Comparison of ENCODE assay signal across 11 cellular contexts in the genomic region with DNA sequence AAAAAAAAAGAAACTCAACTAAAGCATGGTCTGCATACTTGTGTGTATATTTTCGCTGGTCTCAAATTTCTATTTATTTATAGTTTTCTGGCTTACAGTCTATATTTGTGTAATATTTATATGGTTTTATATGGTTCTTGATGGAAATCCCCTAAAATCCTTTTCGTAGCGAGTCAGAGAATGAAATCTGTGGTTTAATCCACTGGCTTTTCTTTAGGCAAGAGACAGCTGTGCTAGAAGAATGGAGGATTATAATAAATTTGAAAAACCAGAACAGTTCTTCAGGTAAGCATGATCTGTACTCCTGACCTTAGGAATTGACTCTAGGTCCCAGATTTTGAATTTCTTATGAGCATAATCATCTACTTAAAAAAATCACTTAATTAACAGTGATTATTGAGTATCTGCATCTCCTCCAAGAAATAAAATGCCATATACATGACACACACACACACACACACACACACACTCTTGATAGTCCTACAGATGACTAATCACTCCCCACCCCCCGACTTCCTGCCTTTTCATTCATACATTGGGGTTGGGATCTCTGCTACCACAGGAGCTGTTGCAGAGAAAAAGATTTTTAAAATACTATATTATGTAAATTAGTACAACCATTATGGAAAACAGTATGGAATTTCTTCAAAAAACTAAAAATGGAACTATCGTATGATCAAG.
A peak's percentile ranks its signal among the peaks of the same experiment; 100 is the strongest.
DNase-seq lines count a peak whose midpoint lies in the region; ATAC-seq and TF ChIP-seq lines count a peak whose summit lies in the region.
"Had no signal": no experiment of that assay in that cellular context is flagged by ENCODE, and none has a peak within 500 bp of the region (broad histone marks: within the 10 kb centered on the region; RNA-seq: fewer than 3 reads in every experiment).

No MANE protein-coding gene starts in this region.

- in situ Hi-C loops in IMR-90 (cut with MboI; ENCODE audit: low sequenced_read_pairs), result no loop called here
- in situ Hi-C loops in GM13976 (cut with MboI; ENCODE audit: low sequenced_read_pairs, unreplicated experiment), result no loop called here

- no peaks in the 10 kb centered on the region for H3K36me3 ChIP-seq in IMR-90 (ENCODE audit: control insufficient read depth, insufficient read depth, low read length)

- no peak overlapping the region; the same call in 1 of the 2 replicates for H2AK5ac ChIP-seq in IMR-90 (ENCODE audit: low read depth, low read length)
- H2AK5ac ChIP-seq in H9 (ENCODE audit: insufficient read length, low read length), result no peak overlapping the region

- no peak overlapping the region; a peak in 1 of 7 replicates for H3K27ac Mint-ChIP-seq in H9
- H3K27ac Mint-ChIP-seq: activated naive CD8-positive, alpha-beta T cell had no signal

- H3T11ph ChIP-seq in H9 (ENCODE audit: low read length), result no peak overlapping the region

- H3K27ac ChIP-seq in IMR-90 (ENCODE audit: insufficient read depth, low read length) (peak overlapping the region; percentile 27; the same call in 1 of the 2 replicates), H9 (ENCODE audit: insufficient read length, low read depth, low read length) (no peak overlapping the region)

- H3K23ac ChIP-seq in IMR-90 (ENCODE audit: low read depth, low read length) (peak overlapping the region; percentile 32; the same call in 1 of the 2 replicates), H9 (ENCODE audit: insufficient read length, low read depth, low read length) (no peak overlapping the region)

- no peaks in the 10 kb centered on the region for H3K23me2 ChIP-seq in H9 (ENCODE audit: insufficient read length, low read depth, low read length, poor library complexity, severe bottlenecking)

- H3K4me1 ChIP-seq in IMR-90 (ENCODE audit: control insufficient read depth, insufficient read depth, low read length) (peaks cover 17% of the 10 kb centered on the region), H9 (ENCODE audit: insufficient read depth, low read length) (peaks cover under 1% of the 10 kb centered on the region)

- peak overlapping the region; percentile 68; the same call in 1 of the 2 replicates for H3K18ac ChIP-seq in IMR-90 (ENCODE audit: low read depth, low read length)
- no peak overlapping the region for H3K18ac ChIP-seq in H9 (ENCODE audit: insufficient read length, low read depth, low read length)

- dilution Hi-C loops in IMR-90 (cut with HindIII; ENCODE audit: low sequenced_read_pairs, unreplicated experiment), result no loop called here

- no TSS peak for BruUV-seq in IMR-90 (replicated peaks; lab: Mats Ljungman, UMichigan)

- H2BK15ac ChIP-seq in IMR-90 (ENCODE audit: low read depth, low read length), result peak overlapping the region; percentile 96; the same call in 1 of the 3 replicates
- no peak overlapping the region for H2BK15ac ChIP-seq in H9 (ENCODE audit: low read depth, low read length)

- H3K9ac ChIP-seq in IMR-90 (ENCODE audit: low read depth, low read length) (no peak overlapping the region), H9 (ENCODE audit: extremely low read depth, insufficient read length, low read length) (no peak overlapping the region)

- H3K4me3 Mint-ChIP-seq in H9, result no peak overlapping the region
- H3K4me3 Mint-ChIP-seq: activated naive CD8-positive, alpha-beta T cell had no signal

- no peaks in the 10 kb centered on the region for H3K9me3 ChIP-seq in IMR-90 (ENCODE audit: control insufficient read depth, insufficient read depth, low read length)
- no peaks in the 10 kb centered on the region for H3K9me3 ChIP-seq in H9 (ENCODE audit: control insufficient read depth, low read depth, low read length)
- H3K9me3 ChIP-seq: mucosa of descending colon had no signal

- intact Hi-C loops in IMR-90 (cut with micrococcal nuclease), result no loop called here

- H3K4me2 ChIP-seq in IMR-90 (ENCODE audit: low read depth, low read length), result no peak overlapping the region; the same call in 1 of the 2 replicates
- no peak overlapping the region for H3K4me2 ChIP-seq in H9 (ENCODE audit: insufficient read depth, insufficient read length, low read length)

- peak; percentile 58 for ATAC-seq in IMR-90 (ENCODE audit: low read depth)
- no peak for ATAC-seq in HG02884 (IDR thresholded peaks at IDR 0.05; ENCODE audit: unreplicated experiment)
- ATAC-seq: mucosa of descending colon had no signal

- H4K8ac ChIP-seq in IMR-90 (ENCODE audit: low read depth in 2 of 2, low read length in 2 of 2) (peak overlapping the region; percentile 86 to 91; a peak in 3 of 4 replicates), H9 (replicated peaks; ENCODE audit: insufficient read length, low read depth, low read length) (no peak overlapping the region)

- H4K5ac ChIP-seq in IMR-90 (ENCODE audit: low read depth, low read length) (peak overlapping the region; percentile 65; the same call in 1 of the 2 replicates), H9 (ENCODE audit: insufficient read length, low read depth, low read length) (no peak overlapping the region)

- H3K4ac ChIP-seq in IMR-90 (ENCODE audit: low read depth, low read length) (peak overlapping the region; percentile 88; the same call in 1 of the 2 replicates), H9 (ENCODE audit: low read depth, low read length) (no peak overlapping the region)

- no peaks in the 10 kb centered on the region for H4K20me1 ChIP-seq in IMR-90 (ENCODE audit: insufficient read depth, low read length)
- H4K20me1 ChIP-seq in H9 (ENCODE audit: control insufficient read depth, insufficient read depth, insufficient read length), result no peaks in the 10 kb centered on the region

- H3K56ac ChIP-seq in IMR-90 (ENCODE audit: extremely low read depth, insufficient read depth, low read length), result no peak overlapping the region
- no peak overlapping the region for H3K56ac ChIP-seq in H9 (ENCODE audit: insufficient read length, low read depth, low read length)

- POLR2A ChIA-PET in IMR-90 (lab: Charles Lee; ENCODE audit: unreplicated experiment), result interaction anchor here (0.6 kb wide), 1 partner anchor 202 kb away, joined by 3 read pairs; no protein-coding TSS in a partner anchor

- 0% methylated on average over 1 of the region's 5 CpGs; no CpG with 5 or more reads in 1 of the 2 experiments for WGBS in IMR-90 (ENCODE audit: extremely low coverage in 2 of 2, insufficient read length in 1 of 2), 2 experiments
- no CpG with 5 or more reads among the region's 5 CpGs for WGBS in H9 (ENCODE audit: extremely low coverage, insufficient read length, low lambda C conversion rate)

- H3K79me2 ChIP-seq in H9 (ENCODE audit: insufficient read depth, low read length), result no peaks in the 10 kb centered on the region

- no peak overlapping the region for H3K4me3 ChIP-seq in IMR-90 (ENCODE audit: insufficient read depth, low read depth, low read length)
- H3K4me3 ChIP-seq: mucosa of descending colon had no signal

- H3K79me1 ChIP-seq in IMR-90 (ENCODE audit: low read depth in 1 of 2, low read length in 2 of 2) (peaks cover 23 to 37% of the 10 kb centered on the region in 2 experiments; a peak in 3 of 4 replicates), H9 (ENCODE audit: insufficient read depth, low read depth, low read length, poor library complexity, severe bottlenecking) (no peaks in the 10 kb centered on the region)

- H2BK20ac ChIP-seq in IMR-90 (ENCODE audit: low read depth, low read length), result peak overlapping the region; percentile 94; the same call in 1 of the 2 replicates
- H2BK20ac ChIP-seq in H9 (ENCODE audit: low read depth, low read length, poor library complexity, severe bottlenecking), result no peak overlapping the region

- CTCF ChIA-PET in IMR-90 (lab: Yijun Ruan, JAX), result interaction anchor here (0.5 to 0.6 kb wide), 2 partner anchors 47 to 376 kb away, joined by 3 read pairs; no protein-coding TSS in a partner anchor

- peaks cover 10% of the 10 kb centered on the region for H3K9me1 ChIP-seq in IMR-90 (ENCODE audit: insufficient read depth, low read length)

- H3K27me3 Mint-ChIP-seq in H9 (ENCODE audit: low read depth), result no peaks in the 10 kb centered on the region
- H3K27me3 Mint-ChIP-seq: activated naive CD8-positive, alpha-beta T cell had no signal

- no peak overlapping the region for H2AK9ac ChIP-seq in IMR-90 (replicated peaks; ENCODE audit: low read depth, low read length, poor library complexity)

- H2AFZ ChIP-seq in IMR-90 (replicated peaks; ENCODE audit: low read length, poor library complexity) (no peak overlapping the region), H9 (ENCODE audit: low read length) (no peak overlapping the region)

- H3K9me3 Mint-ChIP-seq in H9, result no peaks in the 10 kb centered on the region

- H2BK120ac ChIP-seq in IMR-90 (ENCODE audit: low read depth, low read length) (peak overlapping the region; percentile 92; the same call in 1 of the 2 replicates), H9 (ENCODE audit: low read depth, low read length, poor library complexity, severe bottlenecking) (no peak overlapping the region)

- no peak overlapping the region for H4K91ac ChIP-seq in IMR-90 (ENCODE audit: insufficient read depth, low read depth, low read length)
- H4K91ac ChIP-seq in H9 (ENCODE audit: insufficient read length, low read depth, low read length), result no peak overlapping the region

- TF ChIP-seq POLR2A in IMR-90 (IDR thresholded peaks at IDR 0.05; ENCODE audit: low read depth, low read length), result no peak

- peaks cover 11 to 15% of the 10 kb centered on the region in 2 experiments for H3K4me1 Mint-ChIP-seq in H9

- TF ChIP-seq CTCF in IMR-90 (conservative IDR thresholded peaks at IDR 0.05; ENCODE audit: low read depth, low read length) (no peak), H9 (conservative IDR thresholded peaks at IDR 0.05) (no peak), GM13976 (IDR thresholded peaks at IDR 0.05; ENCODE audit: borderline replicate concordance, control extremely low read depth, extremely low read depth, insufficient read depth, missing control alignments) (no peak)

- H3K14ac ChIP-seq in IMR-90 (replicated peaks; ENCODE audit: low read depth, low read length) (no peak overlapping the region; the same call in 1 of the 2 replicates), H9 (ENCODE audit: insufficient read depth, low read length) (no peak overlapping the region)

- H2BK12ac ChIP-seq in H9 (ENCODE audit: insufficient read length, low read depth, low read length), result no peak overlapping the region

- H2BK5ac ChIP-seq in IMR-90 (ENCODE audit: low read depth, low read length, poor library complexity, severe bottlenecking) (peak overlapping the region; percentile 100), H9 (ENCODE audit: insufficient read length, low read length) (no peak overlapping the region)

- DNase-seq in Daoy (ENCODE audit: low read depth) (peak; percentile 84), IMR-90 (peak; percentile 89), iris pigment epithelial cell (ENCODE audit: low read depth) (peak; percentile 93), H9 (no peak), NCI-H187 (lab: John Stamatoyannopoulos, UW) (no peak), GM13976 (ENCODE audit: low spot score) (no peak)
- DNase-seq in activated effector memory CD4-positive, alpha-beta T cell treated with Interleukin-2 at 50 U/mL for 16 hours, result peak; percentile 14
- DNase-seq: mucosa of descending colon, NCI-H524 treated with DMSO at 0.1 percent for 48 hours had no signal

- H3K36me3 Mint-ChIP-seq in H9 (ENCODE audit: insufficient read depth in 1 of 3, low read depth in 3 of 3), result peaks cover 0 to 4% (median 0%) of the 10 kb centered on the region in 3 experiments; a peak in 3 of 7 replicates

- no peak for TF ChIP-seq RAD21 in IMR-90 (IDR thresholded peaks at IDR 0.05; ENCODE audit: low read length)

- H3K27me3 ChIP-seq in IMR-90 (ENCODE audit: control insufficient read depth, insufficient read depth, low read length), result no peaks in the 10 kb centered on the region
- H3K27me3 ChIP-seq in H9 (ENCODE audit: insufficient read depth, low read length), result no peaks in the 10 kb centered on the region

Comparison
In these comparisons a context has a peak if more than half of its experiments do, and no peak if none do; other contexts are left out.
1. DNase-seq: peak in Daoy (single experiment), IMR-90 (single experiment), activated effector memory CD4-positive, alpha-beta T cell treated with Interleukin-2 at 50 U/mL for 16 hours (single experiment) and iris pigment epithelial cell (single experiment); none in H9 (single experiment), NCI-H187 (0 of 2) and GM13976 (single experiment).